Comparison of ENCODE assay signal across 3 cellular contexts in genomic region chr17:45809484-45809883, GRCh38.
A peak's percentile ranks its signal among the peaks of the same experiment; 100 is the strongest.
TF ChIP-seq lines count a peak whose summit lies in the region.

No MANE protein-coding gene starts in this region.

TF ChIP-seq in SK-N-SH, 30 proteins besides CTCF, POLR2A, EP300 and RAD21:
- peak; percentile 17; the same call in 1 of the 2 replicates for TF ChIP-seq NFIC (IDR thresholded peaks at IDR 0.05; ENCODE audit: borderline replicate concordance)
- TF ChIP-seq EZH2phosphoT487 (IDR thresholded peaks at IDR 0.05; ENCODE audit: borderline replicate concordance, low read depth), result no peak
- TF ChIP-seq JUND (IDR thresholded peaks at IDR 0.05), result no peak
- no peak for TF ChIP-seq ELF1 (IDR thresholded peaks at IDR 0.05)

TF ChIP-seq in SK-N-SH treated with all-trans-retinoic acid at 6 μM for 48 hours, 23 proteins besides CTCF, POLR2A, EP300 and RAD21:
- no peak for TF ChIP-seq ZNF70 (CRISPR knock-in tag; IDR thresholded peaks at IDR 0.05)
- TF ChIP-seq CREB5 (CRISPR knock-in tag; IDR thresholded peaks at IDR 0.05; ENCODE audit: low read depth), result no peak
- TF ChIP-seq ARNTL (CRISPR knock-in tag; IDR thresholded peaks at IDR 0.05; ENCODE audit: borderline replicate concordance, low read depth), result no peak
- no peak for TF ChIP-seq RARB (CRISPR knock-in tag; IDR thresholded peaks at IDR 0.05)
- no peak for TF ChIP-seq ZFP3 (CRISPR knock-in tag; IDR thresholded peaks at IDR 0.05)
- no peak for TF ChIP-seq PATZ1 (CRISPR knock-in tag; IDR thresholded peaks at IDR 0.05; ENCODE audit: borderline replicate concordance)
- no peak for TF ChIP-seq SNAI2 (CRISPR knock-in tag; IDR thresholded peaks at IDR 0.05)
- no peak for TF ChIP-seq CSDC2 (CRISPR knock-in tag; IDR thresholded peaks at IDR 0.05)
- TF ChIP-seq OSR1 (CRISPR knock-in tag; IDR thresholded peaks at IDR 0.05), result no peak
- TF ChIP-seq TSHZ2 (CRISPR knock-in tag; IDR thresholded peaks at IDR 0.05), result no peak
- TF ChIP-seq ZNF565 (CRISPR knock-in tag; conservative IDR thresholded peaks at IDR 0.05; ENCODE audit: low read depth), result no peak
- TF ChIP-seq ZC3H10 (CRISPR knock-in tag; IDR thresholded peaks at IDR 0.05), result no peak
- TF ChIP-seq PPARA (CRISPR knock-in tag; IDR thresholded peaks at IDR 0.05; ENCODE audit: borderline replicate concordance), result no peak
- no peak for TF ChIP-seq TOX (CRISPR knock-in tag; IDR thresholded peaks at IDR 0.05; ENCODE audit: borderline replicate concordance)
- no peak for TF ChIP-seq ISL1 (CRISPR knock-in tag; IDR thresholded peaks at IDR 0.05)
- no peak for TF ChIP-seq POU6F1 (CRISPR knock-in tag; IDR thresholded peaks at IDR 0.05; ENCODE audit: borderline replicate concordance, low read depth)
- no peak for TF ChIP-seq ZNF8 (CRISPR knock-in tag; IDR thresholded peaks at IDR 0.05)
- no peak for TF ChIP-seq GLIS3 (CRISPR knock-in tag; IDR thresholded peaks at IDR 0.05)

TF ChIP-seq in K562, 482 proteins besides CTCF, POLR2A, EP300 and RAD21:
- no peak for TF ChIP-seq ZBTB2 (IDR thresholded peaks at IDR 0.05)
- TF ChIP-seq NFIC (IDR thresholded peaks at IDR 0.05), result peak; percentile 73
- TF ChIP-seq NFIX (CRISPR knock-in tag; IDR thresholded peaks at IDR 0.05; ENCODE audit: low read depth), result peak; percentile 15; the same call in 1 of the 2 replicates
